7 cellular contexts compared by ENCODE assay signal in the genomic region with DNA sequence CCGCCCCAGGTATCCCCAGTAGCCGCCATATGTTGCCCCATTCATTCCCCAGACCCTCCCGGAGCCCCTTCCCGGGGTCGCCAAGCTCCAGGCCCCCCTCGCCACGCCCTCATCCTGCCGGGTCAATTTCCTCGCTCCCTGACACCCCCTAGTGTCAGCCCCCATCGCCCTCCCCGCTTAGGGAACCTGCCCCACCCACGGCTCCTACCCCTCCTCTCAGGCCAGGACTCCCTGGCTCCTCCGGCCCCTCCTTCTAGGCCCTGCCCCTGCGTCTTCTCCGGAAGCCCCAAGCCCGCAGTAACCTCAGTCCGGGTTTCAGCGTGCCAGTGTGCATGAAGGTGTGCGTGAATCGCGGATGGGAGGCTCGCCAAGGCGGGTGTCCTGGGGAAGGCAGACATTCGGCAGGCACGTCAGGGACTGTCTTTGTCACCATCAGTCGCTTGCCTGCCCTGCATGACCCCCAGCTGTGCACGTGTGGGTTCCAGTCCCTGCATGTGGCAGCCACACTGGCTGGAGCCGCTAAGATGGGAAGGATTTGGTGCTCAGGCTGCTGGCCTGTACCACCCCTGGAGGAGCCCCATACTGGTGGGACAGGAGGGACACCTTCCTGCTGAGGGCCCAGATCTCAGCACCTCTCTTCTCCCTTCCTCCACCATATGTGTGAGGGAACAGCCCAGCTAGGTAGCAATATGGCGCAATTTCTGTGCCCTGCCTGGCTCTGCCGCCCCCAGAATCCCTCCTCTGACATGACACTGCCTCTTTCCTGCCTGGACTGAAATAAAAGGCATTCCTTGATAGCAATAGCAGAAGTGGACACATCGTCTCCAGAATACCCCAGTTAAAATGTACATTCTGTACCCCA. TPM values are rescaled to one million over a fixed set of nuclear protein-coding genes. Genes with fewer than 3 reads are reported as not detected.
DNase-seq lines count a peak whose midpoint lies in the region; ATAC-seq, FAIRE-seq and TF ChIP-seq lines count a peak whose summit lies in the region.
"Had no signal": no experiment of that assay in that cellular context is flagged by ENCODE, and none has a peak within 500 bp of the region (broad histone marks: within the 10 kb centered on the region; RNA-seq: fewer than 3 reads in every experiment).

No MANE protein-coding gene starts in this region.

- H3K36me3 ChIP-seq in CD8-positive, alpha-beta memory T cell (ENCODE audit: insufficient read depth, low read length): no peaks in the 10 kb centered on the region
- H3K36me3 ChIP-seq in keratinocyte (ENCODE audit: control insufficient read depth in 2 of 2, extremely low read depth in 1 of 2, insufficient read depth in 2 of 2, low read length in 2 of 2): no peaks in the 10 kb centered on the region
- H3K36me3 ChIP-seq: thyroid gland had no signal

- CTCF ChIA-PET in CD8-positive, alpha-beta memory T cell (lab: Charles Lee): interaction anchor here (1.3 to 4.3 kb wide), 3 partner anchors 21 to 84 kb away, joined by 4 to 24 read pairs (median 7); no protein-coding TSS in a partner anchor

- H4K20me1 ChIP-seq in keratinocyte (ENCODE audit: control insufficient read depth, extremely low read depth, insufficient read depth, low read length): no peaks in the 10 kb centered on the region

- no peaks in the 10 kb centered on the region for H3K9me3 Mint-ChIP-seq in CD8-positive, alpha-beta memory T cell
- H3K9me3 Mint-ChIP-seq in activated CD4-positive, alpha-beta T cell treated with anti-CD3 and anti-CD28 coated beads, Interleukin-2, amount 10 ng/mL, durations not matched to agents 24 days and 14 days: no peaks in the 10 kb centered on the region

- H3K27ac Mint-ChIP-seq in CD8-positive, alpha-beta memory T cell: peak overlapping the region in 2 of 8 donors; percentile 24 to 56
- peak overlapping the region; percentile 45 for H3K27ac Mint-ChIP-seq in activated CD4-positive, alpha-beta T cell treated with anti-CD3 and anti-CD28 coated beads, Interleukin-2, amount 10 ng/mL, durations not matched to agents 24 days and 14 days

- DNase-seq in CD8-positive, alpha-beta memory T cell: peak in 3 of 5 donors; percentile 13 to 64 (median 23)
- peak; percentile 82 for DNase-seq in activated CD4-positive, alpha-beta T cell treated with anti-CD3 and anti-CD28 coated beads, Interleukin-2, amount 10 ng/mL, durations not matched to agents 24 days and 14 days
- no peak for DNase-seq in keratinocyte (ENCODE audit: low read depth, low spot score)
- DNase-seq in HTR-8/SVneo (ENCODE audit: insufficient read length, low spot score): no peak

- TF ChIP-seq CTCF in keratinocyte (optimal IDR thresholded peaks at IDR 0.05 in 1 of 3, IDR thresholded peaks at IDR 0.05 in 1 of 3, conservative IDR thresholded peaks at IDR 0.05 in 1 of 3; ENCODE audit: extremely low read depth in 1 of 3, insufficient read depth in 2 of 3, low read length in 3 of 3): peak in 1 of 3 experiments; percentile 40

- no peak overlapping the region for H3K27ac ChIP-seq in CD8-positive, alpha-beta memory T cell (ENCODE audit: low read depth, low read length)
- no peak overlapping the region for H3K27ac ChIP-seq in keratinocyte (ENCODE audit: control insufficient read depth, insufficient read depth, low read length)
- H3K27ac ChIP-seq: thyroid gland had no signal

- peaks cover 13 to 21% (median 20%) of the 10 kb centered on the region in 3 donors for H3K4me1 Mint-ChIP-seq in CD8-positive, alpha-beta memory T cell
- H3K4me1 Mint-ChIP-seq in activated CD4-positive, alpha-beta T cell treated with anti-CD3 and anti-CD28 coated beads, Interleukin-2, amount 10 ng/mL, durations not matched to agents 24 days and 14 days: peaks cover 21% of the 10 kb centered on the region

- H3K9me3 ChIP-seq in CD8-positive, alpha-beta memory T cell (ENCODE audit: low read length): no peaks in the 10 kb centered on the region
- H3K9me3 ChIP-seq in keratinocyte (ENCODE audit: control insufficient read depth, low read depth, low read length): no peaks in the 10 kb centered on the region
- H3K9me3 ChIP-seq: thyroid gland had no signal

- no peaks in the 10 kb centered on the region for H3K27me3 ChIP-seq in CD8-positive, alpha-beta memory T cell (ENCODE audit: insufficient read depth, low read length, poor library complexity, severe bottlenecking)
- H3K27me3 ChIP-seq in keratinocyte (ENCODE audit: control insufficient read depth, extremely low read depth, insufficient read depth, low read length): no peaks in the 10 kb centered on the region
- H3K27me3 ChIP-seq: thyroid gland had no signal

- peaks cover 1 to 3% of the 10 kb centered on the region in 2 donors for H3K27me3 Mint-ChIP-seq in CD8-positive, alpha-beta memory T cell
- H3K27me3 Mint-ChIP-seq in activated CD4-positive, alpha-beta T cell treated with anti-CD3 and anti-CD28 coated beads, Interleukin-2, amount 10 ng/mL, durations not matched to agents 24 days and 14 days: peaks cover 31% of the 10 kb centered on the region

- no peaks in the 10 kb centered on the region for H3K9me1 ChIP-seq in keratinocyte (ENCODE audit: control insufficient read depth, extremely low read depth, insufficient read depth, low read length)

- H3K4me3 ChIP-seq in CD8-positive, alpha-beta memory T cell (ENCODE audit: low read length): peak overlapping the region; percentile 59
- H3K4me3 ChIP-seq in keratinocyte (ENCODE audit: control insufficient read depth in 2 of 3, extremely low read depth in 1 of 3, insufficient read depth in 2 of 3, low read depth in 1 of 3, low read length in 3 of 3): peak overlapping the region; percentile 36 to 51 (median 44)

- no peak overlapping the region for H2AFZ ChIP-seq in keratinocyte (ENCODE audit: control insufficient read depth, low read length)

- FAIRE-seq in keratinocyte (lab: Jason Lieb, UNC) (no peak), HTR-8/SVneo (lab: Jason Lieb, UNC) (no peak)

- peak overlapping the region; percentile 91 for H3K4me2 ChIP-seq in keratinocyte (ENCODE audit: control insufficient read depth, extremely low read depth, insufficient read depth, low read depth, low read length)

- peak overlapping the region; percentile 76 to 86 (median 80) for H3K4me3 Mint-ChIP-seq in CD8-positive, alpha-beta memory T cell
- peak overlapping the region; percentile 82 for H3K4me3 Mint-ChIP-seq in activated CD4-positive, alpha-beta T cell treated with anti-CD3 and anti-CD28 coated beads, Interleukin-2, amount 10 ng/mL, durations not matched to agents 24 days and 14 days

- POLR2A ChIA-PET in CD8-positive, alpha-beta memory T cell (lab: Charles Lee): no interaction called here

- dilution Hi-C loops in keratinocyte (cut with MboI; ENCODE audit: extremely low pct_ligation_motif_present, low sequenced_read_pairs): no loop called here

- intact Hi-C loops in activated CD4-positive, alpha-beta T cell treated with anti-CD3 and anti-CD28 coated beads, Interleukin-2, amount 10 ng/mL, durations not matched to agents 24 days and 14 days (cut with micrococcal nuclease): loop anchor here (1.0 kb wide), 2 partner anchors 14 to 24 kb away; partner anchors contain the start of gene KNSTRN

- H3K9ac ChIP-seq in keratinocyte (ENCODE audit: control insufficient read depth, extremely low read depth, insufficient read depth, low read length): no peak overlapping the region

- peaks cover 11% of the 10 kb centered on the region for H3K4me1 ChIP-seq in CD8-positive, alpha-beta memory T cell (ENCODE audit: insufficient read depth, low read length)
- H3K4me1 ChIP-seq in keratinocyte (ENCODE audit: control insufficient read depth, extremely low read depth, insufficient read depth, low read length): peaks cover 31% of the 10 kb centered on the region

- peaks cover 0 to 5% (median 5%) of the 10 kb centered on the region in 3 donors for H3K36me3 Mint-ChIP-seq in CD8-positive, alpha-beta memory T cell
- H3K36me3 Mint-ChIP-seq in activated CD4-positive, alpha-beta T cell treated with anti-CD3 and anti-CD28 coated beads, Interleukin-2, amount 10 ng/mL, durations not matched to agents 24 days and 14 days (ENCODE audit: low read depth): no peaks in the 10 kb centered on the region

- H3K79me2 ChIP-seq in keratinocyte (ENCODE audit: control insufficient read depth, insufficient read depth, low read length): no peaks in the 10 kb centered on the region

- ATAC-seq in HG02759 (IDR thresholded peaks at IDR 0.05; ENCODE audit: unreplicated experiment): peak; percentile 16
- no peak for ATAC-seq in HG03565 (IDR thresholded peaks at IDR 0.05; ENCODE audit: unreplicated experiment)

RNA-seq across cellular contexts. Expression of gene DISP2, which starts 0.7 kb away (rescaled TPM):
- total RNA-seq in CD8-positive, alpha-beta memory T cell: 1 to 10 TPM in 1 of 2 experiments, under 1 TPM in 1; 0.18 to 1.1 TPM
- polyA plus RNA-seq in CD8-positive, alpha-beta memory T cell: 1.1 TPM
- 0.02 and 0.05 TPM in 2 replicates for total RNA-seq in activated CD4-positive, alpha-beta T cell treated with anti-CD3 and anti-CD28 coated beads, Interleukin-2, amount 10 ng/mL, durations not matched to agents 24 days and 14 days
- 0.12 to 0.68 TPM (median 0.12 TPM) in 3 replicates for polyA plus RNA-seq in keratinocyte
- polyA plus RNA-seq in keratinocyte (2011; ENCODE audit: low read depth): 0.05 TPM
- polyA plus RNA-seq in keratinocyte (2011; cell fraction: cytosol; rRNA removed): 0.09 and 0.60 TPM in 2 replicates
- 0.97 and 1.1 TPM in 2 replicates for polyA plus RNA-seq in keratinocyte (2011; cell fraction: nucleus; rRNA removed)
- 0.28 and 1.6 TPM in 2 replicates for polyA plus RNA-seq in keratinocyte (2012; ENCODE audit: low replicate concordance)
- polyA minus RNA-seq in keratinocyte: 0.26 to 1.2 TPM (median 0.64 TPM) in 3 replicates
- 0.19 TPM for polyA minus RNA-seq in keratinocyte (2011; cell fraction: cytosol; rRNA and poly(A)+ RNA removed)
- polyA minus RNA-seq in keratinocyte (2011; cell fraction: nucleus; rRNA and poly(A)+ RNA removed): 0.54 and 0.74 TPM in 2 replicates

RNA-seq across cellular contexts. Expression of gene PHGR1, which starts 7.9 kb away (rescaled TPM):
- total RNA-seq in CD8-positive, alpha-beta memory T cell: not detected
- not detected for polyA plus RNA-seq in CD8-positive, alpha-beta memory T cell
- total RNA-seq in activated CD4-positive, alpha-beta T cell treated with anti-CD3 and anti-CD28 coated beads, Interleukin-2, amount 10 ng/mL, durations not matched to agents 24 days and 14 days: not detected in 2 replicates
- not detected in 3 replicates for polyA plus RNA-seq in keratinocyte
- not detected for polyA plus RNA-seq in keratinocyte (2011; ENCODE audit: low read depth)
- not detected in 2 replicates for polyA plus RNA-seq in keratinocyte (2011; cell fraction: cytosol; rRNA removed)
- polyA plus RNA-seq in keratinocyte (2011; cell fraction: nucleus; rRNA removed): not detected in 2 replicates
- not detected in 2 replicates for polyA plus RNA-seq in keratinocyte (2012; ENCODE audit: low replicate concordance)
- not detected in 3 replicates for polyA minus RNA-seq in keratinocyte
- not detected for polyA minus RNA-seq in keratinocyte (2011; cell fraction: cytosol; rRNA and poly(A)+ RNA removed)
- not detected in 2 replicates for polyA minus RNA-seq in keratinocyte (2011; cell fraction: nucleus; rRNA and poly(A)+ RNA removed)
- total RNA-seq: thyroid gland had no signal

RNA-seq across cellular contexts. Expression of gene CCDC9B, which starts 18.0 kb away (rescaled TPM):
- total RNA-seq in CD8-positive, alpha-beta memory T cell: under 1 TPM; 0.39 to 0.47 TPM
- 0.08 TPM for polyA plus RNA-seq in CD8-positive, alpha-beta memory T cell
- total RNA-seq in activated CD4-positive, alpha-beta T cell treated with anti-CD3 and anti-CD28 coated beads, Interleukin-2, amount 10 ng/mL, durations not matched to agents 24 days and 14 days: 0.21 and 0.54 TPM in 2 replicates
- 6.3 to 9.6 TPM (median 7.4 TPM) in 3 replicates for polyA plus RNA-seq in keratinocyte
- polyA plus RNA-seq in keratinocyte (2011; ENCODE audit: low read depth): 32.3 TPM
- polyA plus RNA-seq in keratinocyte (2011; cell fraction: cytosol; rRNA removed): 7.6 and 13.9 TPM in 2 replicates
- polyA plus RNA-seq in keratinocyte (2011; cell fraction: nucleus; rRNA removed): 105 and 122 TPM in 2 replicates
- polyA plus RNA-seq in keratinocyte (2012; ENCODE audit: low replicate concordance): 22.8 and 85.9 TPM in 2 replicates
- 27.3 to 109 TPM (median 58.7 TPM) in 3 replicates for polyA minus RNA-seq in keratinocyte
- 16.5 TPM for polyA minus RNA-seq in keratinocyte (2011; cell fraction: cytosol; rRNA and poly(A)+ RNA removed)
- 44.7 and 58.6 TPM in 2 replicates for polyA minus RNA-seq in keratinocyte (2011; cell fraction: nucleus; rRNA and poly(A)+ RNA removed)

RNA-seq across cellular contexts. Expression of gene KNSTRN, which starts 23.8 kb away (rescaled TPM):
- 10 to 100 TPM; 42.8 to 49.9 TPM for total RNA-seq in CD8-positive, alpha-beta memory T cell
- 3.6 TPM for polyA plus RNA-seq in CD8-positive, alpha-beta memory T cell
- 50.4 and 52.9 TPM in 2 replicates for total RNA-seq in activated CD4-positive, alpha-beta T cell treated with anti-CD3 and anti-CD28 coated beads, Interleukin-2, amount 10 ng/mL, durations not matched to agents 24 days and 14 days
- polyA plus RNA-seq in keratinocyte: 21.0 to 42.8 TPM (median 42.4 TPM) in 3 replicates
- 47.0 TPM for polyA plus RNA-seq in keratinocyte (2011; ENCODE audit: low read depth)
- 22.2 and 37.8 TPM in 2 replicates for polyA plus RNA-seq in keratinocyte (2011; cell fraction: cytosol; rRNA removed)
- 22.5 and 30.4 TPM in 2 replicates for polyA plus RNA-seq in keratinocyte (2011; cell fraction: nucleus; rRNA removed)
- 12.5 and 33.3 TPM in 2 replicates for polyA plus RNA-seq in keratinocyte (2012; ENCODE audit: low replicate concordance)
- polyA minus RNA-seq in keratinocyte: 17.3 to 74.2 TPM (median 19.2 TPM) in 3 replicates
- polyA minus RNA-seq in keratinocyte (2011; cell fraction: cytosol; rRNA and poly(A)+ RNA removed): 18.4 TPM
- 9.4 and 21.8 TPM in 2 replicates for polyA minus RNA-seq in keratinocyte (2011; cell fraction: nucleus; rRNA and poly(A)+ RNA removed)

RNA-seq across cellular contexts. Expression of gene INAFM2, which starts 35.2 kb away (rescaled TPM):
- total RNA-seq in CD8-positive, alpha-beta memory T cell: 10 to 100 TPM; 13.5 to 15.3 TPM
- 2.7 TPM for polyA plus RNA-seq in CD8-positive, alpha-beta memory T cell
- 22.8 and 23.3 TPM in 2 replicates for total RNA-seq in activated CD4-positive, alpha-beta T cell treated with anti-CD3 and anti-CD28 coated beads, Interleukin-2, amount 10 ng/mL, durations not matched to agents 24 days and 14 days
- 9.1 to 15.2 TPM (median 13.5 TPM) in 3 replicates for polyA plus RNA-seq in keratinocyte
- 2.5 TPM for polyA plus RNA-seq in keratinocyte (2011; ENCODE audit: low read depth)
- 8.5 and 17.1 TPM in 2 replicates for polyA plus RNA-seq in keratinocyte (2011; cell fraction: cytosol; rRNA removed)
- polyA plus RNA-seq in keratinocyte (2011; cell fraction: nucleus; rRNA removed): 17.2 and 18.4 TPM in 2 replicates
- polyA plus RNA-seq in keratinocyte (2012; ENCODE audit: low replicate concordance): 7.8 and 18.3 TPM in 2 replicates
- 4.8 to 6.7 TPM (median 6.4 TPM) in 3 replicates for polyA minus RNA-seq in keratinocyte
- polyA minus RNA-seq in keratinocyte (2011; cell fraction: cytosol; rRNA and poly(A)+ RNA removed): 10.7 TPM
- 4.6 and 5.9 TPM in 2 replicates for polyA minus RNA-seq in keratinocyte (2011; cell fraction: nucleus; rRNA and poly(A)+ RNA removed)

Comparison
In these comparisons a context has a peak if more than half of its experiments do, and no peak if none do; other contexts are left out.
1. DNase-seq: peak in CD8-positive, alpha-beta memory T cell (3 of 5) and activated CD4-positive, alpha-beta T cell treated with anti-CD3 and anti-CD28 coated beads, Interleukin-2, amount 10 ng/mL, durations not matched to agents 24 days and 14 days (single experiment); none in keratinocyte (single experiment) and HTR-8/SVneo (single experiment).